8 cellular contexts compared by ENCODE assay signal in the genomic region with DNA sequence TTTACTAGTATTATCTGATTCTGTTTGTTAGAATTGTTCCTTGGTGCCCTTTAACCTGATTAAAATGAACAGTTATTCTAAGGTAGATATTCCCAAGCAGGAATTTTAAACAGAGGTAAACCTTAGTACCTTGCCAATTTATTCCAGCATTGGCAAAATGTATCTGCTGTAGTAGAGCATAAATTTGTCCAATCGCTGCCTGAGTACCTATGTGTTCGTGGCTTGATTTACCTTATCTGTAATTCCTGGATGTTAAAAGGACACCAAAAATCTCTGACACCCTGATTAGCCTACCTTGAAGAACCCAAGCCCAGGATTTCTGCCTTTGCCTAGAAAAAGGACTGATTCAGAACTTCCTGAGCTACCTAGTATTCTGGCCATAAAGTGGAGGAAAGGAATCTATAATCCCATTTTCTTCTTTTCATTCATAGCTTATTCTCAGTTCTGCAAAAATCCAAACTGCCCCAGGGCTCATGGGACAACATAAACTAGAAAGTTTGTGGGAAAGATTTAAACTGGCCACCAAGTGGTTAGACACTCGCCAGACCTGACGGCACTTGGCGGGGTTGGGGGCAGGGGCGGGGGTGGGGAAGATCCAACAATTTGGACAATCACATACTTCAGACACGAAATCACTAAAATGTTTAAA. TPM values are rescaled to one million over a fixed set of nuclear protein-coding genes. Genes with fewer than 3 reads are reported as not detected.
DNase-seq lines count a peak whose midpoint lies in the region; ATAC-seq and TF ChIP-seq lines count a peak whose summit lies in the region.

No MANE protein-coding gene starts in this region.

- no peaks in the 10 kb centered on the region for H3K27me3 Mint-ChIP-seq in activated naive CD8-positive, alpha-beta T cell treated with anti-CD3 and anti-CD28 coated beads for 36 hours
- H3K27me3 Mint-ChIP-seq in natural killer cell treated with Interleukin-12 subunit alpha and Interleukin-12 subunit beta and Interleukin-15 and Interleukin-18, amount 100 ng/mL, for 72 hours = no peaks in the 10 kb centered on the region

- no peak for TF ChIP-seq CTCF in GM10266 (IDR thresholded peaks at IDR 0.05; ENCODE audit: control insufficient read depth, insufficient read depth, low read depth, missing control alignments)

- DNase-seq in activated naive CD8-positive, alpha-beta T cell treated with anti-CD3 and anti-CD28 coated beads for 36 hours = no peak
- DNase-seq in natural killer cell treated with Interleukin-12 subunit alpha and Interleukin-12 subunit beta and Interleukin-15 and Interleukin-18, amount 100 ng/mL, for 72 hours (ENCODE audit: low spot score) = no peak
- DNase-seq in NCI-H82 (lab: John Stamatoyannopoulos, UW) (no peak), NCI-H2107 treated with DMSO at 0.1 percent for 48 hours (lab: John Stamatoyannopoulos, UW; ENCODE audit: unreplicated experiment) (no peak), GM10266 (ENCODE audit: extremely low spot score) (no peak)

- peaks cover 4% of the 10 kb centered on the region for H3K36me3 Mint-ChIP-seq in activated naive CD8-positive, alpha-beta T cell treated with anti-CD3 and anti-CD28 coated beads for 36 hours
- peaks cover 2% of the 10 kb centered on the region for H3K36me3 Mint-ChIP-seq in natural killer cell treated with Interleukin-12 subunit alpha and Interleukin-12 subunit beta and Interleukin-15 and Interleukin-18, amount 100 ng/mL, for 72 hours

- H3K4me3 Mint-ChIP-seq in activated naive CD8-positive, alpha-beta T cell treated with anti-CD3 and anti-CD28 coated beads for 36 hours = peak overlapping the region; percentile 69
- peak overlapping the region; percentile 84 for H3K4me3 Mint-ChIP-seq in natural killer cell treated with Interleukin-12 subunit alpha and Interleukin-12 subunit beta and Interleukin-15 and Interleukin-18, amount 100 ng/mL, for 72 hours

- H3K4me1 Mint-ChIP-seq in activated naive CD8-positive, alpha-beta T cell treated with anti-CD3 and anti-CD28 coated beads for 36 hours = peaks cover 26% of the 10 kb centered on the region
- peaks cover 11 to 15% of the 10 kb centered on the region in 2 donors for H3K4me1 Mint-ChIP-seq in natural killer cell treated with Interleukin-12 subunit alpha and Interleukin-12 subunit beta and Interleukin-15 and Interleukin-18, amount 100 ng/mL, for 72 hours (ENCODE audit: low read depth in 2 of 2)

- peaks cover 7% of the 10 kb centered on the region for H3K9me3 Mint-ChIP-seq in activated naive CD8-positive, alpha-beta T cell treated with anti-CD3 and anti-CD28 coated beads for 36 hours
- peaks cover 2% of the 10 kb centered on the region for H3K9me3 Mint-ChIP-seq in natural killer cell treated with Interleukin-12 subunit alpha and Interleukin-12 subunit beta and Interleukin-15 and Interleukin-18, amount 100 ng/mL, for 72 hours

- ATAC-seq in GM19043 (IDR thresholded peaks at IDR 0.05; ENCODE audit: low read depth, unreplicated experiment) = peak; percentile 6
- ATAC-seq in HG03039 (IDR thresholded peaks at IDR 0.05; ENCODE audit: unreplicated experiment) = peak; percentile 10
- ATAC-seq in natural killer cell treated with Interleukin-12 subunit alpha and Interleukin-12 subunit beta and Interleukin-15 and Interleukin-18, amount 100 ng/mL, for 72 hours = peak in 1 of 2 donors; percentile 25
- ATAC-seq in HG03025 (IDR thresholded peaks at IDR 0.05; ENCODE audit: low FRiP score, unreplicated experiment) = no peak

- peak overlapping the region; percentile 99 for H3K27ac Mint-ChIP-seq in activated naive CD8-positive, alpha-beta T cell treated with anti-CD3 and anti-CD28 coated beads for 36 hours
- peak overlapping the region; percentile 89 to 98 for H3K27ac Mint-ChIP-seq in natural killer cell treated with Interleukin-12 subunit alpha and Interleukin-12 subunit beta and Interleukin-15 and Interleukin-18, amount 100 ng/mL, for 72 hours

RNA-seq across cellular contexts. Expression of gene ZCCHC2, which starts 16.2 kb away (rescaled TPM):
- 10 to 100 TPM; 25.1 to 28.9 TPM for total RNA-seq in activated naive CD8-positive, alpha-beta T cell treated with anti-CD3 and anti-CD28 coated beads for 36 hours
- 10 to 100 TPM; 46.3 to 51.2 TPM for total RNA-seq in natural killer cell treated with Interleukin-12 subunit alpha and Interleukin-12 subunit beta and Interleukin-15 and Interleukin-18, amount 100 ng/mL, for 72 hours
